Comparison of ENCODE assay signal across 1 cellular context in the genomic region with DNA sequence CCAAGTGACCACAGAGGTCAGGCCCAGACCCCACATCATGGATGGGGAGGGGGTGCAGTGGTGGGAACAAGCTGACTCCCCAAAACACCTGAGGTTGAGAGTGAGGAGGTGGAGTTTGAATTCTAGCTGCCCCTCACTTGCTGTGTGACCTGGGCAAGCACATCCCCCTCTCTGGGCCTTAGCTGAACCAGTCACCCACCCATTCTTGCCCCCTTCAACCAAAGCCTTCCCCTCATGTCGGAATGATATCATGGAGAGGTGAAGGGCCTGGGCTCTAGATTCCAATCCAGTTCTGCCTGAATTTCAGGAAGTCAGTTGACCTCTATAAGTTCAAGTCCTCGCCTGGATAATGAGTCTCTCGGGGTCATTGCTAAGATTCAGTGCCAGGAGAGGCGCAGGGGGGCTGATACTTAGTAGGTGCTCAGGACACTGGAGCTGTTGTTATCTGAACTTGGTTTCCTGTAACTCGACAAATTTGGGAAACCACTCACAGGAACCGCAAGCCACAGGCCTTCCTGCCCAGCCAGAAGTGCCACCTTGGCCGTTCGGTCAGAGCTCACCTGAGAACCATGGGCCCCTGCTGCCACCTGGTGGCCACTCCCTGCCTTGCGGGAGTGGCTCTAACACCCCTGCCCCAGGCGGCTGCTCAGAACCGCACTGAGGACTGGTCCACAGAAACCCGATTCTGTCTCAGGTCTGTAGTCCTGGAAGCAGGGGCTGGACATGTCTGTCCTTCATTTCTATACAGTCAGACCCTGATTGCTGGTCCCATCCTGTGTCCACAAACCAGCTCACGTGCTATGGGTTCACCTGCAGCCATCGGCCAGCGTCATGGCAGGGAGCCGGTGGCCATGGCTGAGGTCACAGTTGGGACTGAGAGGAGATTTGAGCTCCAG.
A peak's percentile ranks its signal among the peaks of the same experiment; 100 is the strongest.
TF ChIP-seq lines count a peak whose summit lies in the region.

No MANE protein-coding gene starts in this region.

TF ChIP-seq in GM12878, 131 proteins besides CTCF, POLR2A, EP300 and RAD21 (continued from another document and continues in another):
- TF ChIP-seq, protein P1, sequence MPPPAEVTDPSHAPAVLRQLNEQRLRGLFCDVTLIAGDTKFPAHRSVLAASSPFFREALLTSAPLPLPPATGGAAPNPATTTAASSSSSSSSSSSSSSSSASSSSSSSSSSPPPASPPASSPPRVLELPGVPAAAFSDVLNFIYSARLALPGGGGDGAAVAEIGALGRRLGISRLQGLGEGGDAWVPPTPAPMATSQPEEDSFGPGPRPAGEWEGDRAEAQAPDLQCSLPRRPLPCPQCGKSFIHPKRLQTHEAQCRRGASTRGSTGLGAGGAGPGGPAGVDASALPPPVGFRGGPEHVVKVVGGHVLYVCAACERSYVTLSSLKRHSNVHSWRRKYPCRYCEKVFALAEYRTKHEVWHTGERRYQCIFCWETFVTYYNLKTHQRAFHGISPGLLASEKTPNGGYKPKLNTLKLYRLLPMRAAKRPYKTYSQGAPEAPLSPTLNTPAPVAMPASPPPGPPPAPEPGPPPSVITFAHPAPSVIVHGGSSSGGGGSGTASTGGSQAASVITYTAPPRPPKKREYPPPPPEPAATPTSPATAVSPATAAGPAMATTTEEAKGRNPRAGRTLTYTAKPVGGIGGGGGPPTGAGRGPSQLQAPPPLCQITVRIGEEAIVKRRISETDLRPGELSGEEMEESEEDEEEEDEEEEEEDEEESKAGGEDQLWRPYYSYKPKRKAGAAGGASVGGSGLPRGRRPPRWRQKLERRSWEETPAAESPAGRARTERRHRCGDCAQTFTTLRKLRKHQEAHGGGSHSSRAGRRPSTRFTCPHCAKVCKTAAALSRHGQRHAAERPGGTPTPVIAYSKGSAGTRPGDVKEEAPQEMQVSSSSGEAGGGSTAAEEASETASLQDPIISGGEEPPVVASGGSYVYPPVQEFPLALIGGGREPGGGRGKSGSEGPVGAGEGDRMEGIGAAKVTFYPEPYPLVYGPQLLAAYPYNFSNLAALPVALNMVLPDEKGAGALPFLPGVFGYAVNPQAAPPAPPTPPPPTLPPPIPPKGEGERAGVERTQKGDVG (CRISPR knock-in tag; IDR thresholded peaks at IDR 0.05): no peak
- TF ChIP-seq ZNF622 (IDR thresholded peaks at IDR 0.05) (no peak), JUNB (IDR thresholded peaks at IDR 0.05) (no peak), ZNF24 (IDR thresholded peaks at IDR 0.05) (no peak), NR2F1 (conservative IDR thresholded peaks at IDR 0.05) (0 out of 2 replicates have a peak, but pooled peaks have one; percentile 69), STAT1 (conservative IDR thresholded peaks at IDR 0.05) (no peak), POLR2AphosphoS5 (IDR thresholded peaks at IDR 0.05; ENCODE audit: low read length) (no peak), RB1 (IDR thresholded peaks at IDR 0.05; ENCODE audit: borderline replicate concordance) (peak; percentile 68; the same call in 1 of the 2 replicates), TCF12 (IDR thresholded peaks at IDR 0.05; ENCODE audit: low read depth, low read length) (no peak), CREM (IDR thresholded peaks at IDR 0.05; ENCODE audit: low read depth) (0 out of 2 replicates have a peak, but pooled peaks have one; percentile 15), ZBED1 (IDR thresholded peaks at IDR 0.05; ENCODE audit: borderline replicate concordance) (no peak), NFIC (IDR thresholded peaks at IDR 0.05; ENCODE audit: low read depth, low read length) (no peak), FOXM1 (IDR thresholded peaks at IDR 0.05; ENCODE audit: low read depth, low read length) (0 out of 2 replicates have a peak, but pooled peaks have one; percentile 30), PML (IDR thresholded peaks at IDR 0.05; ENCODE audit: low read length) (no peak), TBL1XR1 (IDR thresholded peaks at IDR 0.05; ENCODE audit: low read depth, low read length) (no peak), CHD4 (IDR thresholded peaks at IDR 0.05) (no peak), NR2C2 (IDR thresholded peaks at IDR 0.05; ENCODE audit: borderline replicate concordance, control insufficient read depth, insufficient read length, low read depth) (no peak)
- TF ChIP-seq, protein P2, sequence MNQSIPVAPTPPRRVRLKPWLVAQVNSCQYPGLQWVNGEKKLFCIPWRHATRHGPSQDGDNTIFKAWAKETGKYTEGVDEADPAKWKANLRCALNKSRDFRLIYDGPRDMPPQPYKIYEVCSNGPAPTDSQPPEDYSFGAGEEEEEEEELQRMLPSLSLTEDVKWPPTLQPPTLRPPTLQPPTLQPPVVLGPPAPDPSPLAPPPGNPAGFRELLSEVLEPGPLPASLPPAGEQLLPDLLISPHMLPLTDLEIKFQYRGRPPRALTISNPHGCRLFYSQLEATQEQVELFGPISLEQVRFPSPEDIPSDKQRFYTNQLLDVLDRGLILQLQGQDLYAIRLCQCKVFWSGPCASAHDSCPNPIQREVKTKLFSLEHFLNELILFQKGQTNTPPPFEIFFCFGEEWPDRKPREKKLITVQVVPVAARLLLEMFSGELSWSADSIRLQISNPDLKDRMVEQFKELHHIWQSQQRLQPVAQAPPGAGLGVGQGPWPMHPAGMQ (IDR thresholded peaks at IDR 0.05; ENCODE audit: borderline replicate concordance): no peak
- TF ChIP-seq, protein P3, sequence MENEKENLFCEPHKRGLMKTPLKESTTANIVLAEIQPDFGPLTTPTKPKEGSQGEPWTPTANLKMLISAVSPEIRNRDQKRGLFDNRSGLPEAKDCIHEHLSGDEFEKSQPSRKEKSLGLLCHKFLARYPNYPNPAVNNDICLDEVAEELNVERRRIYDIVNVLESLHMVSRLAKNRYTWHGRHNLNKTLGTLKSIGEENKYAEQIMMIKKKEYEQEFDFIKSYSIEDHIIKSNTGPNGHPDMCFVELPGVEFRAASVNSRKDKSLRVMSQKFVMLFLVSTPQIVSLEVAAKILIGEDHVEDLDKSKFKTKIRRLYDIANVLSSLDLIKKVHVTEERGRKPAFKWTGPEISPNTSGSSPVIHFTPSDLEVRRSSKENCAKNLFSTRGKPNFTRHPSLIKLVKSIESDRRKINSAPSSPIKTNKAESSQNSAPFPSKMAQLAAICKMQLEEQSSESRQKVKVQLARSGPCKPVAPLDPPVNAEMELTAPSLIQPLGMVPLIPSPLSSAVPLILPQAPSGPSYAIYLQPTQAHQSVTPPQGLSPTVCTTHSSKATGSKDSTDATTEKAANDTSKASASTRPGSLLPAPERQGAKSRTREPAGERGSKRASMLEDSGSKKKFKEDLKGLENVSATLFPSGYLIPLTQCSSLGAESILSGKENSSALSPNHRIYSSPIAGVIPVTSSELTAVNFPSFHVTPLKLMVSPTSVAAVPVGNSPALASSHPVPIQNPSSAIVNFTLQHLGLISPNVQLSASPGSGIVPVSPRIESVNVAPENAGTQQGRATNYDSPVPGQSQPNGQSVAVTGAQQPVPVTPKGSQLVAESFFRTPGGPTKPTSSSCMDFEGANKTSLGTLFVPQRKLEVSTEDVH (IDR thresholded peaks at IDR 0.05; ENCODE audit: low read depth, partially characterized antibody): no peak
- TF ChIP-seq, protein P4, sequence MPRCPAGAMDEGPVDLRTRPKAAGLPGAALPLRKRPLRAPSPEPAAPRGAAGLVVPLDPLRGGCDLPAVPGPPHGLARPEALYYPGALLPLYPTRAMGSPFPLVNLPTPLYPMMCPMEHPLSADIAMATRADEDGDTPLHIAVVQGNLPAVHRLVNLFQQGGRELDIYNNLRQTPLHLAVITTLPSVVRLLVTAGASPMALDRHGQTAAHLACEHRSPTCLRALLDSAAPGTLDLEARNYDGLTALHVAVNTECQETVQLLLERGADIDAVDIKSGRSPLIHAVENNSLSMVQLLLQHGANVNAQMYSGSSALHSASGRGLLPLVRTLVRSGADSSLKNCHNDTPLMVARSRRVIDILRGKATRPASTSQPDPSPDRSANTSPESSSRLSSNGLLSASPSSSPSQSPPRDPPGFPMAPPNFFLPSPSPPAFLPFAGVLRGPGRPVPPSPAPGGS (IDR thresholded peaks at IDR 0.05; ENCODE audit: borderline replicate concordance, insufficient read depth, low read depth, low read length, poor library complexity, severe bottlenecking): no peak
- TF ChIP-seq, protein P5, sequence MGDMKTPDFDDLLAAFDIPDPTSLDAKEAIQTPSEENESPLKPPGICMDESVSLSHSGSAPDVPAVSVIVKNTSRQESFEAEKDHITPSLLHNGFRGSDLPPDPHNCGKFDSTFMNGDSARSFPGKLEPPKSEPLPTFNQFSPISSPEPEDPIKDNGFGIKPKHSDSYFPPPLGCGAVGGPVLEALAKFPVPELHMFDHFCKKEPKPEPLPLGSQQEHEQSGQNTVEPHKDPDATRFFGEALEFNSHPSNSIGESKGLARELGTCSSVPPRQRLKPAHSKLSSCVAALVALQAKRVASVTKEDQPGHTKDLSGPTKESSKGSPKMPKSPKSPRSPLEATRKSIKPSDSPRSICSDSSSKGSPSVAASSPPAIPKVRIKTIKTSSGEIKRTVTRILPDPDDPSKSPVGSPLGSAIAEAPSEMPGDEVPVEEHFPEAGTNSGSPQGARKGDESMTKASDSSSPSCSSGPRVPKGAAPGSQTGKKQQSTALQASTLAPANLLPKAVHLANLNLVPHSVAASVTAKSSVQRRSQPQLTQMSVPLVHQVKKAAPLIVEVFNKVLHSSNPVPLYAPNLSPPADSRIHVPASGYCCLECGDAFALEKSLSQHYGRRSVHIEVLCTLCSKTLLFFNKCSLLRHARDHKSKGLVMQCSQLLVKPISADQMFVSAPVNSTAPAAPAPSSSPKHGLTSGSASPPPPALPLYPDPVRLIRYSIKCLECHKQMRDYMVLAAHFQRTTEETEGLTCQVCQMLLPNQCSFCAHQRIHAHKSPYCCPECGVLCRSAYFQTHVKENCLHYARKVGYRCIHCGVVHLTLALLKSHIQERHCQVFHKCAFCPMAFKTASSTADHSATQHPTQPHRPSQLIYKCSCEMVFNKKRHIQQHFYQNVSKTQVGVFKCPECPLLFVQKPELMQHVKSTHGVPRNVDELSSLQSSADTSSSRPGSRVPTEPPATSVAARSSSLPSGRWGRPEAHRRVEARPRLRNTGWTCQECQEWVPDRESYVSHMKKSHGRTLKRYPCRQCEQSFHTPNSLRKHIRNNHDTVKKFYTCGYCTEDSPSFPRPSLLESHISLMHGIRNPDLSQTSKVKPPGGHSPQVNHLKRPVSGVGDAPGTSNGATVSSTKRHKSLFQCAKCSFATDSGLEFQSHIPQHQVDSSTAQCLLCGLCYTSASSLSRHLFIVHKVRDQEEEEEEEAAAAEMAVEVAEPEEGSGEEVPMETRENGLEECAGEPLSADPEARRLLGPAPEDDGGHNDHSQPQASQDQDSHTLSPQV (IDR thresholded peaks at IDR 0.05): no peak
- TF ChIP-seq, protein P6, sequence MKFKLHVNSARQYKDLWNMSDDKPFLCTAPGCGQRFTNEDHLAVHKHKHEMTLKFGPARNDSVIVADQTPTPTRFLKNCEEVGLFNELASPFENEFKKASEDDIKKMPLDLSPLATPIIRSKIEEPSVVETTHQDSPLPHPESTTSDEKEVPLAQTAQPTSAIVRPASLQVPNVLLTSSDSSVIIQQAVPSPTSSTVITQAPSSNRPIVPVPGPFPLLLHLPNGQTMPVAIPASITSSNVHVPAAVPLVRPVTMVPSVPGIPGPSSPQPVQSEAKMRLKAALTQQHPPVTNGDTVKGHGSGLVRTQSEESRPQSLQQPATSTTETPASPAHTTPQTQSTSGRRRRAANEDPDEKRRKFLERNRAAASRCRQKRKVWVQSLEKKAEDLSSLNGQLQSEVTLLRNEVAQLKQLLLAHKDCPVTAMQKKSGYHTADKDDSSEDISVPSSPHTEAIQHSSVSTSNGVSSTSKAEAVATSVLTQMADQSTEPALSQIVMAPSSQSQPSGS (IDR thresholded peaks at IDR 0.05; ENCODE audit: low read length): no peak
- TF ChIP-seq, protein P7, sequence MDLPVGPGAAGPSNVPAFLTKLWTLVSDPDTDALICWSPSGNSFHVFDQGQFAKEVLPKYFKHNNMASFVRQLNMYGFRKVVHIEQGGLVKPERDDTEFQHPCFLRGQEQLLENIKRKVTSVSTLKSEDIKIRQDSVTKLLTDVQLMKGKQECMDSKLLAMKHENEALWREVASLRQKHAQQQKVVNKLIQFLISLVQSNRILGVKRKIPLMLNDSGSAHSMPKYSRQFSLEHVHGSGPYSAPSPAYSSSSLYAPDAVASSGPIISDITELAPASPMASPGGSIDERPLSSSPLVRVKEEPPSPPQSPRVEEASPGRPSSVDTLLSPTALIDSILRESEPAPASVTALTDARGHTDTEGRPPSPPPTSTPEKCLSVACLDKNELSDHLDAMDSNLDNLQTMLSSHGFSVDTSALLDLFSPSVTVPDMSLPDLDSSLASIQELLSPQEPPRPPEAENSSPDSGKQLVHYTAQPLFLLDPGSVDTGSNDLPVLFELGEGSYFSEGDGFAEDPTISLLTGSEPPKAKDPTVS (IDR thresholded peaks at IDR 0.05; ENCODE audit: low read depth, low read length): no peak
- TF ChIP-seq, protein P8, sequence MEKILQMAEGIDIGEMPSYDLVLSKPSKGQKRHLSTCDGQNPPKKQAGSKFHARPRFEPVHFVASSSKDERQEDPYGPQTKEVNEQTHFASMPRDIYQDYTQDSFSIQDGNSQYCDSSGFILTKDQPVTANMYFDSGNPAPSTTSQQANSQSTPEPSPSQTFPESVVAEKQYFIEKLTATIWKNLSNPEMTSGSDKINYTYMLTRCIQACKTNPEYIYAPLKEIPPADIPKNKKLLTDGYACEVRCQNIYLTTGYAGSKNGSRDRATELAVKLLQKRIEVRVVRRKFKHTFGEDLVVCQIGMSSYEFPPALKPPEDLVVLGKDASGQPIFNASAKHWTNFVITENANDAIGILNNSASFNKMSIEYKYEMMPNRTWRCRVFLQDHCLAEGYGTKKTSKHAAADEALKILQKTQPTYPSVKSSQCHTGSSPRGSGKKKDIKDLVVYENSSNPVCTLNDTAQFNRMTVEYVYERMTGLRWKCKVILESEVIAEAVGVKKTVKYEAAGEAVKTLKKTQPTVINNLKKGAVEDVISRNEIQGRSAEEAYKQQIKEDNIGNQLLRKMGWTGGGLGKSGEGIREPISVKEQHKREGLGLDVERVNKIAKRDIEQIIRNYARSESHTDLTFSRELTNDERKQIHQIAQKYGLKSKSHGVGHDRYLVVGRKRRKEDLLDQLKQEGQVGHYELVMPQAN (conservative IDR thresholded peaks at IDR 0.05): peak; percentile 26; the same call in 1 of the 2 replicates
